ENCODE assay signal across 1 cellular context in the genomic region with DNA sequence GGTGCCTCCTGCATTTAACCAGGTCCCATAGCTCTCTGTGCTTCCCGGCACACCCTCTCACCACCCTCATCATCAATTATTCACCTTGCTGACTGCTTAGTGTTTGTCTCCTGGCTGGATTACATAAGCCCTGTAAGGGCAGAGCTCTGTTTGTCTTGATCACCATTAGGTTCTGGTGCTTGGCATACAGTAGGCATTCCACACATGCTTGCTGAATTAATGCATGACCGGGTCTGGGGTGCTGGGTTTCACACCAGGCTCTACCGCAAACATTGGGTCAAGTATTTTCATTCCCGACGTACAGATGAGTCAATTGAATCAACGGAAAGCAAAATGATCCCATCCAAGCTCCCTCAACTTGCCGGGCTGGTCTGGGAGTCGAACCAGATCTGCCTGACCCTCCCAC.
TF ChIP-seq lines count a peak whose summit lies in the region.

No MANE protein-coding gene starts in this region.

TF ChIP-seq in HepG2, 621 proteins besides CTCF, POLR2A, EP300 and RAD21:
- peak; percentile 78; the same call in 1 of the 2 replicates for TF ChIP-seq ZKSCAN8 (CRISPR knock-in tag; IDR thresholded peaks at IDR 0.05; ENCODE audit: borderline replicate concordance)
- no peak for TF ChIP-seq ZNF777 (CRISPR knock-in tag; IDR thresholded peaks at IDR 0.05)
- TF ChIP-seq, protein P1, sequence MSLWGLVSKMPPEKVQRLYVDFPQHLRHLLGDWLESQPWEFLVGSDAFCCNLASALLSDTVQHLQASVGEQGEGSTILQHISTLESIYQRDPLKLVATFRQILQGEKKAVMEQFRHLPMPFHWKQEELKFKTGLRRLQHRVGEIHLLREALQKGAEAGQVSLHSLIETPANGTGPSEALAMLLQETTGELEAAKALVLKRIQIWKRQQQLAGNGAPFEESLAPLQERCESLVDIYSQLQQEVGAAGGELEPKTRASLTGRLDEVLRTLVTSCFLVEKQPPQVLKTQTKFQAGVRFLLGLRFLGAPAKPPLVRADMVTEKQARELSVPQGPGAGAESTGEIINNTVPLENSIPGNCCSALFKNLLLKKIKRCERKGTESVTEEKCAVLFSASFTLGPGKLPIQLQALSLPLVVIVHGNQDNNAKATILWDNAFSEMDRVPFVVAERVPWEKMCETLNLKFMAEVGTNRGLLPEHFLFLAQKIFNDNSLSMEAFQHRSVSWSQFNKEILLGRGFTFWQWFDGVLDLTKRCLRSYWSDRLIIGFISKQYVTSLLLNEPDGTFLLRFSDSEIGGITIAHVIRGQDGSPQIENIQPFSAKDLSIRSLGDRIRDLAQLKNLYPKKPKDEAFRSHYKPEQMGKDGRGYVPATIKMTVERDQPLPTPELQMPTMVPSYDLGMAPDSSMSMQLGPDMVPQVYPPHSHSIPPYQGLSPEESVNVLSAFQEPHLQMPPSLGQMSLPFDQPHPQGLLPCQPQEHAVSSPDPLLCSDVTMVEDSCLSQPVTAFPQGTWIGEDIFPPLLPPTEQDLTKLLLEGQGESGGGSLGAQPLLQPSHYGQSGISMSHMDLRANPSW (CRISPR knock-in tag; IDR thresholded peaks at IDR 0.05; ENCODE audit: borderline replicate concordance) = no peak
- no peak for TF ChIP-seq ZNF549 (CRISPR knock-in tag; IDR thresholded peaks at IDR 0.05)
- TF ChIP-seq CEBPG (CRISPR knock-in tag; IDR thresholded peaks at IDR 0.05) = no peak
- TF ChIP-seq ZNF501 (CRISPR knock-in tag; IDR thresholded peaks at IDR 0.05) = 0 out of 2 replicates have a peak, but pooled peaks have one; percentile 17
